ENCODE assay signal across 18 cellular contexts in the genomic region with DNA sequence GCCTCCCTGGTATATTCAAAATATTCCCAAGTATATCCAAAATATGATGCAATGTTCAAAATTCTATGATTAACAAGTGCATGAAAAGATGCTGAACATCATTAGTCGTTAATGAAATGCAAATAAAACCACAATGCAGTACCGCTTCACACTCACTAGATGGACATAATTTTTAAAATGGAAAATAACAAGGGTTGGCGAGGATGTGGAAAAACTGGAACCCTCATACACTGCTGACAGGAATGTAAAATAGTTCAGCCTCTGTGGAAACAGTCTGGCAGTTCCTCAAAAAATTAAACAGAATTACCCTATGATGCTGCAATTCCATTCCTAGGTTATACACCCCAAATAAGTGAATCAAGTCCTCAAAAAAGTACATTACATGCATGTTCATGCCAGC. TPM values are rescaled to one million over a fixed set of nuclear protein-coding genes. Genes with fewer than 3 reads are reported as not detected.
DNase-seq lines count a peak whose midpoint lies in the region; ATAC-seq, FAIRE-seq and TF ChIP-seq lines count a peak whose summit lies in the region.
"Had no signal": no experiment of that assay in that cellular context is flagged by ENCODE, and none has a peak within 500 bp of the region (broad histone marks: within the 10 kb centered on the region; RNA-seq: fewer than 3 reads in every experiment).

No MANE protein-coding gene starts in this region.

- intact Hi-C loops in Right ventricle myocardium inferior (cut with DNase I) (no loop called here), endothelial cell of umbilical vein (cut with micrococcal nuclease) (no loop called here), natural killer cell (cut with micrococcal nuclease) (no loop called here)

- CTCF ChIA-PET in endothelial cell of umbilical vein (lab: Charles Lee): no interaction called here

- POLR2A ChIA-PET in endothelial cell of umbilical vein (lab: Charles Lee): no interaction called here

- H3K27ac ChIP-seq in right atrium auricular region: peak overlapping the region in 1 of 2 donors; percentile 91
- H3K27ac ChIP-seq in endothelial cell of umbilical vein (ENCODE audit: insufficient read depth, low read depth, low read length): no peak overlapping the region
- no peak overlapping the region for H3K27ac ChIP-seq in smooth muscle cell (ENCODE audit: low read depth)
- H3K27ac ChIP-seq: pancreas had no signal

- H2AFZ ChIP-seq in endothelial cell of umbilical vein (ENCODE audit: low read depth, low read length): no peak overlapping the region
- H2AFZ ChIP-seq in smooth muscle cell (ENCODE audit: low read depth): no peak overlapping the region

- peaks cover 0 to 5% of the 10 kb centered on the region in 2 donors for H3K27me3 Mint-ChIP-seq in natural killer cell (ENCODE audit: low read depth in 2 of 2)
- H3K27me3 Mint-ChIP-seq: dendritic cell treated with granulocyte-macrophage colony-stimulating factor and Interleukin-4, amounts not matched to agents 40 ng/mL and 50 ng/mL, for 4 days had no signal

- H3K9me3 ChIP-seq in right atrium auricular region (no peaks in the 10 kb centered on the region), endothelial cell of umbilical vein (replicated peaks; ENCODE audit: control insufficient read depth, insufficient read depth, low read length) (no peaks in the 10 kb centered on the region), smooth muscle cell (replicated peaks; ENCODE audit: low read depth) (no peaks in the 10 kb centered on the region)
- H3K9me3 ChIP-seq: pancreas had no signal

- H3K4me2 ChIP-seq in endothelial cell of umbilical vein (ENCODE audit: insufficient read depth, low read length) (no peak overlapping the region), smooth muscle cell (no peak overlapping the region)

- no peak overlapping the region for H3K4me3 Mint-ChIP-seq in natural killer cell
- H3K4me3 Mint-ChIP-seq: CD8-positive, alpha-beta T cell; dendritic cell treated with granulocyte-macrophage colony-stimulating factor and Interleukin-4, amounts not matched to agents 40 ng/mL and 50 ng/mL, for 4 days had no signal

- no peak overlapping the region for H3K9ac ChIP-seq in endothelial cell of umbilical vein (replicated peaks; ENCODE audit: extremely low read depth, insufficient read depth, low read length)
- H3K9ac ChIP-seq in smooth muscle cell (ENCODE audit: low read depth): no peak overlapping the region

- H4K20me1 ChIP-seq in endothelial cell of umbilical vein (replicated peaks; ENCODE audit: control insufficient read depth, extremely low read depth, insufficient read depth, low read length): no peaks in the 10 kb centered on the region
- no peaks in the 10 kb centered on the region for H4K20me1 ChIP-seq in smooth muscle cell (ENCODE audit: low read depth)

- DNase-seq in Right ventricle myocardium inferior (ENCODE audit: missing footprints) (no peak), right atrium auricular region (ENCODE audit: low spot score) (no peak), endothelial cell of umbilical vein (ENCODE audit: low read depth, low spot score) (no peak), kidney epithelial cell (ENCODE audit: low read depth) (no peak), KBM-7 (no peak), smooth muscle cell (lab: John Stamatoyannopoulos, UW; ENCODE audit: unreplicated experiment) (no peak), natural killer cell (no peak)
- DNase-seq: amygdala; CD8-positive, alpha-beta T cell; foreskin melanocyte; Karpas-422; NCI-H524; pancreas had no signal

- H3K4me3 ChIP-seq in right atrium auricular region (no peak overlapping the region), endothelial cell of umbilical vein (replicated peaks in 1 of 3; ENCODE audit: insufficient read depth in 1 of 3, low read depth in 1 of 3, low read length in 3 of 3) (no peak overlapping the region), kidney epithelial cell (ENCODE audit: low read depth, low read length) (no peak overlapping the region), smooth muscle cell (no peak overlapping the region)
- H3K4me3 ChIP-seq: pancreas had no signal

- no TSS peak for BruUV-seq in endothelial cell of umbilical vein (replicated peaks; lab: Mats Ljungman, UMichigan)

- in situ Hi-C loops in KBM-7 (cut with MboI; ENCODE audit: low pct_unique_long_range_greater_than_20kb, low sequenced_read_pairs): no loop called here

- dilution Hi-C loops in endothelial cell of umbilical vein (cut with MboI; ENCODE audit: extremely low pct_ligation_motif_present, low sequenced_read_pairs): no loop called here

- TF ChIP-seq CTCF in right atrium auricular region (IDR thresholded peaks at IDR 0.05) (peak in 1 of 2 donors; percentile 45), endothelial cell of umbilical vein (IDR thresholded peaks at IDR 0.05; ENCODE audit: extremely low read depth in 1 of 2, insufficient read depth in 1 of 2, low read depth in 1 of 2, low read length in 2 of 2) (no peak), kidney epithelial cell (IDR thresholded peaks at IDR 0.05; ENCODE audit: insufficient read depth, low read length, poor library complexity, severe bottlenecking) (peak; percentile 18), smooth muscle cell (IDR thresholded peaks at IDR 0.05; ENCODE audit: borderline replicate concordance, insufficient read depth, poor library complexity, severe bottlenecking) (no peak), natural killer cell (IDR thresholded peaks at IDR 0.05) (no peak)

- peaks cover 0 to 35% of the 10 kb centered on the region in 2 donors for H3K4me1 ChIP-seq in right atrium auricular region
- peaks cover 2% of the 10 kb centered on the region for H3K4me1 ChIP-seq in endothelial cell of umbilical vein (ENCODE audit: control insufficient read depth, extremely low read depth, insufficient read depth, low read length)
- H3K4me1 ChIP-seq in smooth muscle cell (ENCODE audit: low read depth): peaks cover 8% of the 10 kb centered on the region
- H3K4me1 ChIP-seq: pancreas had no signal

- WGBS in smooth muscle cell (ENCODE audit: low lambda C conversion rate): 97% methylated on average over 3 of the region's 3 CpGs

- H3K27me3 ChIP-seq in right atrium auricular region (no peaks in the 10 kb centered on the region), endothelial cell of umbilical vein (ENCODE audit: control insufficient read depth in 2 of 2, insufficient read depth in 2 of 2, low read length in 2 of 2) (peaks cover 5 to 8% of the 10 kb centered on the region in 2 experiments), kidney epithelial cell (ENCODE audit: control insufficient read depth, insufficient read depth, low read length) (no peaks in the 10 kb centered on the region), smooth muscle cell (ENCODE audit: low read depth) (no peaks in the 10 kb centered on the region)
- H3K27me3 ChIP-seq: pancreas had no signal

- peak; percentile 64 for FAIRE-seq in endothelial cell of umbilical vein (lab: Jason Lieb, UNC)
- FAIRE-seq: GM12891, islet of Langerhans, pancreas had no signal

- H3K4me1 Mint-ChIP-seq in natural killer cell: no peaks in the 10 kb centered on the region

- H3K9me1 ChIP-seq in endothelial cell of umbilical vein (replicated peaks; ENCODE audit: control insufficient read depth, extremely low read depth, insufficient read depth, low read length): no peaks in the 10 kb centered on the region

- no peaks in the 10 kb centered on the region for H3F3A ChIP-seq in smooth muscle cell (ENCODE audit: low read depth)

- H3K36me3 ChIP-seq in right atrium auricular region (no peaks in the 10 kb centered on the region), endothelial cell of umbilical vein (ENCODE audit: control insufficient read depth in 2 of 2, extremely low read depth in 1 of 2, insufficient read depth in 2 of 2, low read length in 2 of 2) (no peaks in the 10 kb centered on the region), kidney epithelial cell (ENCODE audit: control insufficient read depth, insufficient read depth, low read length) (no peaks in the 10 kb centered on the region), smooth muscle cell (ENCODE audit: low read depth) (no peaks in the 10 kb centered on the region)
- H3K36me3 ChIP-seq: pancreas had no signal

- no peak overlapping the region for H3K27ac Mint-ChIP-seq in natural killer cell
- H3K27ac Mint-ChIP-seq: CD8-positive, alpha-beta T cell; dendritic cell treated with granulocyte-macrophage colony-stimulating factor and Interleukin-4, amounts not matched to agents 40 ng/mL and 50 ng/mL, for 4 days had no signal

- ATAC-seq in Right ventricle myocardium inferior (peak; percentile 62), natural killer cell (no peak), GM21528 (IDR thresholded peaks at IDR 0.05; ENCODE audit: low FRiP score, unreplicated experiment) (no peak)
- ATAC-seq: CD8-positive, alpha-beta T cell; pancreas had no signal

- H3K9me3 Mint-ChIP-seq in natural killer cell: no peaks in the 10 kb centered on the region
- H3K9me3 Mint-ChIP-seq: CD8-positive, alpha-beta T cell had no signal

- TF ChIP-seq POLR2A in endothelial cell of umbilical vein (IDR thresholded peaks at IDR 0.05; ENCODE audit: low read depth, low read length): no peak

- H3K79me2 ChIP-seq in endothelial cell of umbilical vein (ENCODE audit: control insufficient read depth, insufficient read depth, low read length): no peaks in the 10 kb centered on the region
- H3K79me2 ChIP-seq in smooth muscle cell (ENCODE audit: low read depth): no peaks in the 10 kb centered on the region

- H3K36me3 Mint-ChIP-seq in natural killer cell: no peaks in the 10 kb centered on the region

RNA-seq across cellular contexts. Expression of gene MYOT, which starts 36.1 kb away (rescaled TPM):
- total RNA-seq in Right ventricle myocardium inferior (22.4 TPM), right atrium auricular region (10 to 100 TPM; 29.7 to 55.4 TPM), endothelial cell of umbilical vein (not detected in 2 replicates), kidney epithelial cell (not detected in 2 replicates), smooth muscle cell (not detected in 2 replicates), natural killer cell (not detected)
- polyA plus RNA-seq in endothelial cell of umbilical vein (not detected in 2 replicates), smooth muscle cell (0.07 and 0.29 TPM in 2 replicates)
- not detected in 2 replicates for polyA plus RNA-seq in endothelial cell of umbilical vein (2011; cell fraction: cytosol; rRNA removed)
- polyA plus RNA-seq in endothelial cell of umbilical vein (2011; cell fraction: nucleus; rRNA removed): not detected in 2 replicates
- not detected in 2 replicates for polyA plus RNA-seq in endothelial cell of umbilical vein (2012)
- not detected in 2 replicates for polyA minus RNA-seq in endothelial cell of umbilical vein
- polyA minus RNA-seq in endothelial cell of umbilical vein (2011; cell fraction: cytosol; rRNA and poly(A)+ RNA removed): not detected
- not detected in 2 replicates for polyA minus RNA-seq in endothelial cell of umbilical vein (2011; cell fraction: nucleus; rRNA and poly(A)+ RNA removed)
- total RNA-seq: A172; CD8-positive, alpha-beta T cell had no signal

RNA-seq across cellular contexts. Expression of gene PKD2L2, which starts 57.7 kb away (rescaled TPM):
- 0.81 TPM for total RNA-seq in Right ventricle myocardium inferior
- total RNA-seq in right atrium auricular region: not detected
- total RNA-seq in endothelial cell of umbilical vein: not detected in 2 replicates
- polyA plus RNA-seq in endothelial cell of umbilical vein: not detected in 2 replicates
- not detected in 2 replicates for polyA plus RNA-seq in endothelial cell of umbilical vein (2011; cell fraction: cytosol; rRNA removed)
- not detected in 2 replicates for polyA plus RNA-seq in endothelial cell of umbilical vein (2011; cell fraction: nucleus; rRNA removed)
- not detected in 2 replicates for polyA plus RNA-seq in endothelial cell of umbilical vein (2012)
- polyA minus RNA-seq in endothelial cell of umbilical vein: not detected in 2 replicates
- polyA minus RNA-seq in endothelial cell of umbilical vein (2011; cell fraction: cytosol; rRNA and poly(A)+ RNA removed): not detected
- polyA minus RNA-seq in endothelial cell of umbilical vein (2011; cell fraction: nucleus; rRNA and poly(A)+ RNA removed): not detected in 2 replicates
- total RNA-seq in kidney epithelial cell: not detected in 2 replicates
- not detected in 2 replicates for total RNA-seq in smooth muscle cell
- polyA plus RNA-seq in smooth muscle cell: 0.19 and 0.22 TPM in 2 replicates
- under 1 TPM in 1 of 3 donors, not detected in 2; 0.78 TPM for total RNA-seq in natural killer cell
- total RNA-seq: A172; CD8-positive, alpha-beta T cell had no signal

Comparison
In these comparisons a context has a peak if more than half of its experiments do, and no peak if none do; other contexts are left out.
1. RNA of gene MYOT, which starts 36.1 kb away (total RNA-seq): 29.7 to 55.4 TPM in right atrium auricular region and 22.4 TPM in Right ventricle myocardium inferior (single experiment); not detected in endothelial cell of umbilical vein, not detected in kidney epithelial cell, not detected in smooth muscle cell and not detected in natural killer cell; every median in the first group is over 10 times any median in the second.